11 cellular contexts compared by ENCODE assay signal in the genomic region with DNA sequence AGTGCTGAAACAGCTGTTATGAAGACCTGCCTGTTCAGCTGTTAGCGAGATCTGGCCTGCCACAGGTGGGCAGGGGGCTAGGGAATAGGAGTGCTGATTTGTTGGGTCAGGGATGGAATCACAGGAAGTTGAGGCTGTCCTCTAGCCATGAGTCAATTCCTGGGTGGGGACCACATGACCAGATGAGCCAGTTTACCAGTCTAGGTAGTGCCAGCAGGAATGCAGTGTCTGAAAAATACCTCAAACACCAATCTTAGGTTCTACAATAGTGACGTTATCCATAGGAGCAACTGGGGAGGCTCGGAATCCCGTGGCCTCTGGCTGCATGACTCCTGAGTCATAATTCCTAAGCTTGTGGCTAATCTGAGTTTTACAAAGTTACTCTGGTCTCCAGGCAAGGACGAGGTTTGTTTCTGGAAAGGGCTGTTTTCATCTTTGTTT. TPM values are rescaled to one million over a fixed set of nuclear protein-coding genes. Genes with fewer than 3 reads are reported as not detected.
DNase-seq lines count a peak whose midpoint lies in the region; ATAC-seq, FAIRE-seq and TF ChIP-seq lines count a peak whose summit lies in the region.
"Had no signal": no experiment of that assay in that cellular context is flagged by ENCODE, and none has a peak within 500 bp of the region (broad histone marks: within the 10 kb centered on the region; RNA-seq: fewer than 3 reads in every experiment).

No MANE protein-coding gene starts in this region.

- no peaks in the 10 kb centered on the region for H3K79me2 ChIP-seq in K562 (ENCODE audit: control insufficient read depth, insufficient read depth, low read length)

- peaks cover 0 to 15% of the 10 kb centered on the region in 2 experiments; a peak in 1 of 5 replicates for H3K27me3 ChIP-seq in K562 (ENCODE audit: control insufficient read depth in 2 of 2, insufficient read depth in 2 of 2, low read length in 2 of 2)
- no peaks in the 10 kb centered on the region for H3K27me3 ChIP-seq in tibial artery
- H3K27me3 ChIP-seq: suprapubic skin had no signal

- no peaks in the 10 kb centered on the region for H3K4me1 ChIP-seq in K562 (replicated peaks in 1 of 2; ENCODE audit: control insufficient read depth in 2 of 2, insufficient read depth in 2 of 2, low read length in 2 of 2)
- peaks cover 0 to 29% (median 13%) of the 10 kb centered on the region in 4 donors for H3K4me1 ChIP-seq in tibial artery

- POLR2A ChIA-PET in K562 (lab: Yijun Ruan, JAX), result interaction anchor here (1.0 kb wide), 1 partner anchor 191 kb away, joined by 3 read pairs; no protein-coding TSS in a partner anchor

- TF ChIP-seq CTCF in K562 (IDR thresholded peaks at IDR 0.05 in 2 of 3, conservative IDR thresholded peaks at IDR 0.05 in 1 of 3; ENCODE audit: insufficient read depth in 2 of 3, low read depth in 1 of 3, low read length in 3 of 3) (no peak), tibial artery (IDR thresholded peaks at IDR 0.05) (no peak)

- no peak overlapping the region for H3K4me2 ChIP-seq in K562 (ENCODE audit: insufficient read depth, low read length)

- no peak for TF ChIP-seq RAD21 in K562 (CRISPR knock-in tag; conservative IDR thresholded peaks at IDR 0.05 in 1 of 2, IDR thresholded peaks at IDR 0.05 in 1 of 2)

- H3K9ac ChIP-seq in K562 (ENCODE audit: insufficient read depth in 1 of 2, low read depth in 2 of 2, low read length in 2 of 2), result no peak overlapping the region

- BruUV-seq in K562 (replicated peaks; lab: Mats Ljungman, UMichigan), result no TSS peak

- H3K9me3 ChIP-seq in K562 (replicated peaks; ENCODE audit: control insufficient read depth, insufficient read depth, low read depth, low read length) (no peaks in the 10 kb centered on the region), tibial artery (no peaks in the 10 kb centered on the region)
- H3K9me3 ChIP-seq: suprapubic skin had no signal

- CTCF ChIA-PET in K562 (lab: Yijun Ruan, JAX; ENCODE audit: low intra/inter-chr PET ratio), result no interaction called here

- TF ChIP-seq EP300 in K562 (IDR thresholded peaks at IDR 0.05; ENCODE audit: low read length), result no peak

- no peak for TF ChIP-seq POLR2A in K562 (conservative IDR thresholded peaks at IDR 0.05)

- in situ Hi-C loops in K562 (cut with MboI), result no loop called here

- H3K27ac ChIP-seq in K562 (ENCODE audit: extremely low read depth, low read depth, low read length), result no peak overlapping the region
- peak overlapping the region; percentile 46 to 65 for H3K27ac ChIP-seq in tibial artery
- H3K27ac ChIP-seq: suprapubic skin had no signal

- H3K36me3 ChIP-seq in K562 (ENCODE audit: control insufficient read depth, insufficient read depth, low read length) (no peaks in the 10 kb centered on the region), tibial artery (no peaks in the 10 kb centered on the region)
- H3K36me3 ChIP-seq: suprapubic skin had no signal

- no peak for FAIRE-seq in K562 (lab: Jason Lieb, UNC)

- peaks cover under 1% of the 10 kb centered on the region; the same call in 1 of the 2 replicates for H4K20me1 ChIP-seq in K562 (replicated peaks; ENCODE audit: control insufficient read depth, insufficient read depth, low read length)

- DNase-seq in cardiac septum (ENCODE audit: low spot score), result peak; percentile 38
- no peak for DNase-seq in Right ventricle myocardium inferior (ENCODE audit: missing footprints)
- DNase-seq in K562 (ENCODE audit: extremely low read depth in 1 of 4, low spot score in 3 of 4), result no peak
- peak; percentile 95 for DNase-seq in islet precursor cell
- peak in 1 of 2 donors; percentile 50 for DNase-seq in tibial artery
- no peak for DNase-seq in hippocampal formation (lab: John Stamatoyannopoulos, UW)
- DNase-seq in NCI-H1930 (lab: John Stamatoyannopoulos, UW), result no peak
- DNase-seq: GOT3 had no signal

- no peak overlapping the region for H3K4me3 ChIP-seq in K562
- no peak overlapping the region for H3K4me3 ChIP-seq in tibial artery
- H3K4me3 ChIP-seq: suprapubic skin had no signal

- no peak for ATAC-seq in Right ventricle myocardium inferior
- no peak for ATAC-seq in K562
- ATAC-seq in GM21529 (IDR thresholded peaks at IDR 0.05; ENCODE audit: unreplicated experiment), result no peak
- ATAC-seq: sciatic nerve had no signal

- intact Hi-C loops in cardiac septum (cut with DNase I), result no loop called here
- intact Hi-C loops in Right ventricle myocardium inferior (cut with DNase I), result no loop called here
- intact Hi-C loops in K562 (cut with micrococcal nuclease), result no loop called here
- intact Hi-C loops in tibial artery (cut with DNase I; ENCODE audit: low total_unique reads), result no loop called here

- H2AFZ ChIP-seq in K562 (ENCODE audit: low read depth, low read length), result no peak overlapping the region

- H3K9me1 ChIP-seq in K562 (ENCODE audit: control insufficient read depth, insufficient read depth, low read length), result no peaks in the 10 kb centered on the region

- 11% methylated on average over 5 of the region's 5 CpGs for WGBS in K562 (ENCODE audit: insufficient coverage, low coverage, missing lambda C conversion rate)

TF ChIP-seq in K562, 482 proteins besides CTCF, POLR2A, EP300 and RAD21:
- TF ChIP-seq NR2C1 (IDR thresholded peaks at IDR 0.05) (no peak), NR2C1 (tag; IDR thresholded peaks at IDR 0.05) (no peak)
- TF ChIP-seq, protein P1, sequence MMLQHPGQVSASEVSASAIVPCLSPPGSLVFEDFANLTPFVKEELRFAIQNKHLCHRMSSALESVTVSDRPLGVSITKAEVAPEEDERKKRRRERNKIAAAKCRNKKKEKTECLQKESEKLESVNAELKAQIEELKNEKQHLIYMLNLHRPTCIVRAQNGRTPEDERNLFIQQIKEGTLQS (IDR thresholded peaks at IDR 0.05), result 0 out of 2 replicates have a peak, but pooled peaks have one; percentile 7
- TF ChIP-seq, protein P1 (CRISPR knock-in tag; conservative IDR thresholded peaks at IDR 0.05), result no peak

RNA-seq across cellular contexts. Expression of gene DYSF, which starts 44.9 kb away (rescaled TPM):
- total RNA-seq in cardiac septum (82.8 TPM), Right ventricle myocardium inferior (57.8 TPM), K562 (2014; rRNA removed) (0.32 and 0.49 TPM in 2 replicates), K562 (2014; rRNA removed; fragmentation: Illumina TruSeq; extraction: Trizol) (0.16 and 0.29 TPM in 2 replicates), K562 (2015; rRNA removed; fragmentation: Illumina TruSeq; extraction: Trizol) (0.19 and 0.25 TPM in 2 replicates), K562 (2021) (0.80 and 0.87 TPM in 2 replicates)
- total RNA-seq in K562 (2011; cell fraction: chromatin; rRNA removed; ENCODE audit: low replicate concordance), result 3.8 and 9.4 TPM in 2 replicates
- total RNA-seq in K562 (2011; cell fraction: nucleolus; rRNA removed), result 4.5 TPM in 2 replicates
- total RNA-seq in K562 (2011; cell fraction: nucleoplasm; rRNA removed), result 3.1 and 3.7 TPM in 2 replicates
- polyA plus RNA-seq in K562 (2011; rRNA removed) (0.45 and 0.56 TPM in 2 replicates), K562 (2014; fragmentation: Illumina TruSeq; extraction: Trizol) (0.65 and 0.98 TPM in 2 replicates), K562 (2014; fragmentation: Nextera tagmentation; extraction: Ambion mirVana) (under 1 TPM; 0.01 TPM), K562 (2014; rRNA removed) (0.23 and 0.26 TPM in 2 replicates)
- polyA plus RNA-seq in K562 (2011; cell fraction: cytosol; rRNA removed), result 0.15 and 0.95 TPM in 2 replicates
- 0.88 and 4.1 TPM in 2 replicates for polyA plus RNA-seq in K562 (2011; cell fraction: nucleus; rRNA removed)
- polyA plus RNA-seq in K562 (2012), result 1.0 and 2.2 TPM in 2 replicates
- polyA minus RNA-seq in K562 (2011; rRNA and poly(A)+ RNA removed), result 0.42 and 1.8 TPM in 2 replicates
- 0.91 and 3.0 TPM in 2 replicates for polyA minus RNA-seq in K562 (2011; cell fraction: cytosol; rRNA and poly(A)+ RNA removed)
- 2.2 TPM in 2 replicates for polyA minus RNA-seq in K562 (2011; cell fraction: nucleus; rRNA and poly(A)+ RNA removed)

Comparison
In these comparisons a context has a peak if more than half of its experiments do, and no peak if none do; other contexts are left out.
1. DNase-seq: peak in cardiac septum (single experiment) and islet precursor cell (single experiment); none in Right ventricle myocardium inferior (single experiment), K562 (0 of 4), hippocampal formation (0 of 2) and NCI-H1930 (0 of 2).